Comparison of ENCODE assay signal across 1 cellular context in the genomic region with DNA sequence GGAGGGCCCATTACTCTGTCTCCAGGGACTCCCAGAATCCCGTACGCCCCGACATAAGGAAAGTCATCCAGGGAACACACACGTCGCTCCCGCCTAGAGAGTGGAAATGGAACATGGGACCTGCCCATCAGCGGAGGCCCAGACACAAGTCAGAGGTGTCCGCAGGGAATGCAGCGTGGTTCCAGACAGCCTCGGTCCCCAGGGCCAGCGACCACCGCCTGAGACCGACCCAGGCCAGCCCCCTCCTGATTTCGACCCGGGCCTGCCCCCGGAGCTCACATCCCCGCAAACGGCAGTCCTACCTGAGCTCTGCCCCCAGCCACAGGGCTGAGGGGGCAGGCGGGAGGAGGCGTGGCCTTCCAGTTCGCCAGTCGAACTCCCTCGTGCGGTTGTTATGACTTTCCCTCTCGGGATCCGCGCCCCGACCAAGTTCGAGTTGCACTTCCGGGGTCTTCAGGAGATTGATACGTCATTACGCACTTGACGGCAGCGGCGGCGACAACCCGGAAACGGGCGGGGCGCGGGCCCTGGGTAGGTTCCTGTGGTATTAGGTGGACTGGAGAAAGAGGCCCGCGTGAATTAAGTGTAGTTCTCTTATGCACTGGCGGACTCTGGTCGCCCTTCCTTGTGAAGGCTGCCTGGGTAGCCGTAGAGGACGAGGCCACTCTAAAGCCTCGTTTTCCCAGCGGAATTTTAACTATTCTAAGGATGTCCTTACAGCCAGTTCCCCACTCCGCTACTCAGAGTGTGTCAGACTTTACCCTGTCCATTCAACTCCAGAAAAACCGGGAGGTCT.
TF ChIP-seq lines count a peak whose summit lies in the region.

No MANE protein-coding gene starts in this region.

TF ChIP-seq in H1, 55 proteins besides CTCF, POLR2A, EP300 and RAD21:
- TF ChIP-seq RBBP5 (IDR thresholded peaks at IDR 0.05; ENCODE audit: borderline replicate concordance, low read depth, low read length) (0 out of 2 replicates have a peak, but pooled peaks have one; percentile 44), BACH1 (IDR thresholded peaks at IDR 0.05; ENCODE audit: low read length) (no peak), RFX5 (IDR thresholded peaks at IDR 0.05; ENCODE audit: borderline replicate concordance, low read depth, low read length) (no peak), PHF8 (conservative IDR thresholded peaks at IDR 0.05; ENCODE audit: low read depth, low read length) (peak; percentile 65), SRF (IDR thresholded peaks at IDR 0.05; ENCODE audit: low read depth, low read length) (0 out of 2 replicates have a peak, but pooled peaks have one; percentile 16), HDAC2 (IDR thresholded peaks at IDR 0.05; ENCODE audit: borderline replicate concordance in 1 of 2, low read depth in 2 of 2, low read length in 2 of 2) (peak in 1 of 2 experiments; percentile 98; a peak in 2 of 4 replicates), EGR1 (IDR thresholded peaks at IDR 0.05; ENCODE audit: borderline replicate concordance, low read depth, low read length) (0 out of 2 replicates have a peak, but pooled peaks have one; percentile 3), SUZ12 (IDR thresholded peaks at IDR 0.05; ENCODE audit: low read length) (no peak), SP2 (IDR thresholded peaks at IDR 0.05; ENCODE audit: low read length) (no peak), SIN3A (conservative IDR thresholded peaks at IDR 0.05 in 1 of 2, IDR thresholded peaks at IDR 0.05 in 1 of 2; ENCODE audit: low read depth in 1 of 2, low read length in 2 of 2) (peak; percentile 45 to 77; a peak in 1 of 4 replicates), YY1 (IDR thresholded peaks at IDR 0.05; ENCODE audit: low read depth, low read length) (no peak), BRCA1 (IDR thresholded peaks at IDR 0.05; ENCODE audit: low read depth, low read length) (no peak), SAP30 (IDR thresholded peaks at IDR 0.05; ENCODE audit: insufficient read depth, insufficient replicate concordance, low read length) (no peak), TBP (IDR thresholded peaks at IDR 0.05; ENCODE audit: low read depth, low read length) (peak; percentile 56; the same call in 1 of the 2 replicates), NRF1 (IDR thresholded peaks at IDR 0.05; ENCODE audit: low read depth, low read length) (no peak), ASH2L (IDR thresholded peaks at IDR 0.05; ENCODE audit: low read length) (peak; percentile 81), GABPA (IDR thresholded peaks at IDR 0.05; ENCODE audit: borderline replicate concordance, insufficient read depth, low read length) (0 out of 2 replicates have a peak, but pooled peaks have one; percentile 37), TAF7 (optimal IDR thresholded peaks at IDR 0.05; ENCODE audit: borderline replicate concordance, low read depth, low read length) (no peak), TAF1 (IDR thresholded peaks at IDR 0.05; ENCODE audit: low read depth, low read length) (peak; percentile 74), KDM4A (IDR thresholded peaks at IDR 0.05; ENCODE audit: low read depth, low read length, severe bottlenecking) (peak; percentile 81), MAFK (IDR thresholded peaks at IDR 0.05; ENCODE audit: low read depth, low read length) (no peak), SP1 (IDR thresholded peaks at IDR 0.05; ENCODE audit: low read depth, low read length) (0 out of 2 replicates have a peak, but pooled peaks have one; percentile 10), CHD2 (IDR thresholded peaks at IDR 0.05; ENCODE audit: low read length) (no peak), CREB1 (IDR thresholded peaks at IDR 0.05) (peak; percentile 92)
- TF ChIP-seq, protein P1, sequence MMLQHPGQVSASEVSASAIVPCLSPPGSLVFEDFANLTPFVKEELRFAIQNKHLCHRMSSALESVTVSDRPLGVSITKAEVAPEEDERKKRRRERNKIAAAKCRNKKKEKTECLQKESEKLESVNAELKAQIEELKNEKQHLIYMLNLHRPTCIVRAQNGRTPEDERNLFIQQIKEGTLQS (IDR thresholded peaks at IDR 0.05; ENCODE audit: insufficient read depth, low read depth, low read length) = no peak
- TF ChIP-seq, protein P2, sequence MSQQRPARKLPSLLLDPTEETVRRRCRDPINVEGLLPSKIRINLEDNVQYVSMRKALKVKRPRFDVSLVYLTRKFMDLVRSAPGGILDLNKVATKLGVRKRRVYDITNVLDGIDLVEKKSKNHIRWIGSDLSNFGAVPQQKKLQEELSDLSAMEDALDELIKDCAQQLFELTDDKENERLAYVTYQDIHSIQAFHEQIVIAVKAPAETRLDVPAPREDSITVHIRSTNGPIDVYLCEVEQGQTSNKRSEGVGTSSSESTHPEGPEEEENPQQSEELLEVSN (IDR thresholded peaks at IDR 0.05) = peak; percentile 86
- TF ChIP-seq, protein P3, sequence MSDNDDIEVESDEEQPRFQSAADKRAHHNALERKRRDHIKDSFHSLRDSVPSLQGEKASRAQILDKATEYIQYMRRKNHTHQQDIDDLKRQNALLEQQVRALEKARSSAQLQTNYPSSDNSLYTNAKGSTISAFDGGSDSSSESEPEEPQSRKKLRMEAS (IDR thresholded peaks at IDR 0.05) = peak; percentile 94
